In genomic region chr10:105291571-105291970, GRCh38 we compare ENCODE assay signal across 19 cellular contexts.
A peak's percentile ranks its signal among the peaks of the same experiment; 100 is the strongest.
DNase-seq lines count a peak whose midpoint lies in the region; ATAC-seq, FAIRE-seq and TF ChIP-seq lines count a peak whose summit lies in the region.
"Had no signal": no experiment of that assay in that cellular context is flagged by ENCODE, and none has a peak within 500 bp of the region (broad histone marks: within the 10 kb centered on the region; RNA-seq: fewer than 3 reads in every experiment).

No MANE protein-coding gene starts in this region.

- no peaks in the 10 kb centered on the region for H3F3A ChIP-seq in PC-3 (ENCODE audit: low read length, unreplicated experiment)

- no peaks in the 10 kb centered on the region for H4K20me1 ChIP-seq in PC-3 (ENCODE audit: low read length)

- no TSS peak for BruUV-seq in PC-3 (replicated peaks; lab: Mats Ljungman, UMichigan)

- POLR2A ChIA-PET in PC-3 (lab: Charles Lee; ENCODE audit: unreplicated experiment) = no interaction called here

- H3K27me3 ChIP-seq in bronchial epithelial cell (ENCODE audit: control insufficient read depth, insufficient read depth, low read length) (no peaks in the 10 kb centered on the region), heart right ventricle (no peaks in the 10 kb centered on the region), PC-3 (ENCODE audit: low read length) (no peaks in the 10 kb centered on the region)
- H3K27me3 ChIP-seq: MG63 had no signal

- intact Hi-C loops in heart right ventricle (cut with DNase I) (no loop called here), PC-3 (cut with micrococcal nuclease) (no loop called here)

- 46 to 57% methylated on average over 4 of the region's 4 CpGs for WGBS in heart right ventricle, 2 donors

- no peak overlapping the region for H3K4me2 ChIP-seq in PC-3 (ENCODE audit: low read length)
- H3K4me2 ChIP-seq: KMS-11 had no signal

- H3K79me2 ChIP-seq in PC-3 (ENCODE audit: low read length) = no peaks in the 10 kb centered on the region

- H2AFZ ChIP-seq in PC-3 (ENCODE audit: low read length) = no peak overlapping the region

- H3K9ac ChIP-seq in PC-3 (ENCODE audit: low read length) = no peak overlapping the region
- H3K9ac ChIP-seq: KMS-11 had no signal

- H3K9me3 ChIP-seq in heart right ventricle (peaks cover 0 to 13% (median 0%) of the 10 kb centered on the region in 11 donors), PC-3 (ENCODE audit: low read length) (no peaks in the 10 kb centered on the region)
- H3K9me3 ChIP-seq: MG63 had no signal

- H3K36me3 ChIP-seq in bronchial epithelial cell (ENCODE audit: control insufficient read depth, insufficient read depth, low read length) = no peaks in the 10 kb centered on the region
- no peaks in the 10 kb centered on the region for H3K36me3 ChIP-seq in heart right ventricle
- no peaks in the 10 kb centered on the region for H3K36me3 ChIP-seq in PC-3 (ENCODE audit: low read depth, low read length)
- H3K36me3 ChIP-seq: MG63 had no signal

- ATAC-seq in GM18909 (IDR thresholded peaks at IDR 0.05; ENCODE audit: poor library complexity, unreplicated experiment) (no peak), heart right ventricle (no peak), PC-3 (no peak)
- ATAC-seq: HepG2, Panc1, T-helper 17 cell had no signal

- H3K4me1 ChIP-seq in heart right ventricle (no peaks in the 10 kb centered on the region), PC-3 (ENCODE audit: insufficient read depth, low read length) (no peaks in the 10 kb centered on the region)

- peak; percentile 3 for DNase-seq in COLO668 (lab: John Stamatoyannopoulos, UW; ENCODE audit: unreplicated experiment)
- peak; percentile 46 for DNase-seq in DMS79 treated with DMSO at 0.1 percent for 48 hours (lab: John Stamatoyannopoulos, UW)
- peak; percentile 14 for DNase-seq in NCI-H345 treated with DMSO at 0.1 percent for 48 hours (lab: John Stamatoyannopoulos, UW; ENCODE audit: unreplicated experiment)
- peak; percentile 17 for DNase-seq in bronchial epithelial cell (ENCODE audit: low read depth)
- DNase-seq in heart right ventricle = no peak
- DNase-seq in PC-3 = no peak
- DNase-seq in effector CD8-positive, alpha-beta T cell (lab: John Stamatoyannopoulos, UW) = no peak
- DNase-seq: ACHN; CD4-positive, alpha-beta memory T cell; EL; MG63; NCI-H1092 treated with DMSO at 0.1 percent for 48 hours; NCI-H524 treated with DMSO at 0.1 percent for 48 hours; Right ventricle myocardium superior; T-helper 17 cell had no signal

- H3K27ac ChIP-seq in heart right ventricle (no peak overlapping the region), PC-3 (ENCODE audit: low read length) (no peak overlapping the region)
- H3K27ac ChIP-seq: KMS-11 had no signal

- no peaks in the 10 kb centered on the region for H3K9me2 ChIP-seq in PC-3 (replicated peaks; ENCODE audit: low read length)

- FAIRE-seq in bronchial epithelial cell (lab: Jason Lieb, UNC) = no peak
- FAIRE-seq: HepG2 had no signal

- H3K4me3 ChIP-seq in bronchial epithelial cell (ENCODE audit: low read depth, low read length) (no peak overlapping the region), heart right ventricle (no peak overlapping the region), PC-3 (ENCODE audit: low read length) (no peak overlapping the region)
- H3K4me3 ChIP-seq: MG63 had no signal

- TF ChIP-seq CTCF in bronchial epithelial cell (IDR thresholded peaks at IDR 0.05; ENCODE audit: insufficient read depth, low read length, severe bottlenecking) (no peak), heart right ventricle (IDR thresholded peaks at IDR 0.05) (no peak), PC-3 (conservative IDR thresholded peaks at IDR 0.05; ENCODE audit: low read depth, low read length) (no peak)

- CTCF ChIA-PET in PC-3 (lab: Charles Lee) = no interaction called here

Comparison
In these comparisons a context has a peak if more than half of its experiments do, and no peak if none do; other contexts are left out.
1. DNase-seq: peak in COLO668 (single experiment), DMS79 treated with DMSO at 0.1 percent for 48 hours (single experiment), NCI-H345 treated with DMSO at 0.1 percent for 48 hours (single experiment) and bronchial epithelial cell (single experiment); none in heart right ventricle (0 of 2), PC-3 (single experiment) and effector CD8-positive, alpha-beta T cell (single experiment).